ENCODE assay signal across 11 cellular contexts in the genomic region with DNA sequence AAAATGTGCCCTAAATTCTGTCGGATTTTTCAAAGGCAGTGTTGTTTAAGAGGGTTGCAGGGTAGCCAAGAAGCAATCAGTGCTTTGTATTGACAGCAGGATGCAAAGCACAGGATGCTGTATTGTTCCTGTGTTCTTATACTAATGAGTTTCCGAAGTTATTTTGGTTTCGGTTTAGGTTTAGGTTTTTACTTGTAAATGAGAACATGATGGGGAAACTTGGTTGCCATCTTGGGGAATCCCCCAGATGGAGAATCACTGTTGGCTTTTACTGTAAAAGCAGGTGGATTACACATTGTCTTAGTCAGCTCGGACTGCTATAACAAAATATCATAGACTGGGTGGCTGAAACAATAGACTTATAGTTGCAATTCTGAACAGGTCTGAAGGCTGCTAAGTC.
A peak's percentile ranks its signal among the peaks of the same experiment; 100 is the strongest.
DNase-seq lines count a peak whose midpoint lies in the region; ATAC-seq and TF ChIP-seq lines count a peak whose summit lies in the region.
"Had no signal": no experiment of that assay in that cellular context is flagged by ENCODE, and none has a peak within 500 bp of the region (broad histone marks: within the 10 kb centered on the region; RNA-seq: fewer than 3 reads in every experiment).

No MANE protein-coding gene starts in this region.

- POLR2A ChIA-PET in OCI-LY7 (lab: Charles Lee), result no interaction called here

- no peaks in the 10 kb centered on the region for H3K9me3 ChIP-seq in OCI-LY7 (ENCODE audit: low read length)

- H3K27ac Mint-ChIP-seq in activated T-helper 2 cell treated with anti-CD3 and anti-CD28 coated beads, Interferon-gamma antibody, Interleukin-2, Interleukin-4, amounts not matched to agents 10 μg/mL and 5 μg/mL and 100 μg/mL, durations not matched to agents 14 hours and 24 hours and 36 hours, result no peak overlapping the region

- no peak overlapping the region for H2AFZ ChIP-seq in OCI-LY7 (ENCODE audit: low read length)
- H2AFZ ChIP-seq: hepatocyte had no signal

- H3K4me1 ChIP-seq in OCI-LY7 (ENCODE audit: insufficient read depth, low read length, poor library complexity, severe bottlenecking) (no peaks in the 10 kb centered on the region), foreskin keratinocyte (peaks cover 8% of the 10 kb centered on the region)

- no peaks in the 10 kb centered on the region for H3K4me1 Mint-ChIP-seq in activated T-helper 2 cell treated with anti-CD3 and anti-CD28 coated beads, Interferon-gamma antibody, Interleukin-2, Interleukin-4, amounts not matched to agents 10 μg/mL and 5 μg/mL and 100 μg/mL, durations not matched to agents 14 hours and 24 hours and 36 hours (ENCODE audit: low read depth)
- H3K4me1 Mint-ChIP-seq: neural crest cell had no signal

- H3K27me3 ChIP-seq in foreskin keratinocyte, result no peaks in the 10 kb centered on the region
- H3K27me3 ChIP-seq: hepatocyte had no signal

- H3K9me2 ChIP-seq in OCI-LY7 (ENCODE audit: insufficient read depth, low read length), result no peaks in the 10 kb centered on the region

- no peaks in the 10 kb centered on the region for H4K20me1 ChIP-seq in OCI-LY7 (ENCODE audit: insufficient read depth, low read length)

- H3K79me2 ChIP-seq in OCI-LY7 (ENCODE audit: insufficient read depth, low read depth, low read length), result no peaks in the 10 kb centered on the region
- H3K79me2 ChIP-seq: hepatocyte had no signal

- no peak overlapping the region for H3K4me3 ChIP-seq in OCI-LY7 (ENCODE audit: low read depth, low read length, poor library complexity, severe bottlenecking)
- H3K4me3 ChIP-seq: hepatocyte had no signal

- no peak for TF ChIP-seq CTCF in OCI-LY7 (conservative IDR thresholded peaks at IDR 0.05; ENCODE audit: low read length)
- no peak for TF ChIP-seq CTCF in foreskin keratinocyte (conservative IDR thresholded peaks at IDR 0.05)

- ATAC-seq in GM18508 (IDR thresholded peaks at IDR 0.05; ENCODE audit: insufficient read depth, unreplicated experiment), result peak; percentile 94
- ATAC-seq in GM19452 (IDR thresholded peaks at IDR 0.05; ENCODE audit: unreplicated experiment), result peak; percentile 89
- ATAC-seq in HG02973 (IDR thresholded peaks at IDR 0.05; ENCODE audit: unreplicated experiment), result peak; percentile 85
- ATAC-seq in foreskin keratinocyte, result no peak

- CTCF ChIA-PET in OCI-LY7 (lab: Charles Lee; ENCODE audit: unreplicated experiment), result no interaction called here

- intact Hi-C loops in OCI-LY7 (cut with micrococcal nuclease; ENCODE audit: unreplicated experiment), result no loop called here
- intact Hi-C loops in activated T-helper 2 cell treated with anti-CD3 and anti-CD28 coated beads, Interferon-gamma antibody, Interleukin-2, Interleukin-4, amounts not matched to agents 10 μg/mL and 5 μg/mL and 100 μg/mL, durations not matched to agents 14 hours and 24 hours and 36 hours (cut with micrococcal nuclease), result no loop called here

- no peaks in the 10 kb centered on the region for H3K36me3 Mint-ChIP-seq in activated T-helper 2 cell treated with anti-CD3 and anti-CD28 coated beads, Interferon-gamma antibody, Interleukin-2, Interleukin-4, amounts not matched to agents 10 μg/mL and 5 μg/mL and 100 μg/mL, durations not matched to agents 14 hours and 24 hours and 36 hours (ENCODE audit: low read depth)

- DNase-seq in OCI-LY7 (ENCODE audit: low spot score) (no peak), cortex of kidney (lab: John Stamatoyannopoulos, UW) (no peak), NCI-H1436 treated with DMSO at 0.1 percent for 48 hours (lab: John Stamatoyannopoulos, UW) (no peak), foreskin keratinocyte (no peak)
- DNase-seq in activated T-helper 2 cell treated with anti-CD3 and anti-CD28 coated beads, Interferon-gamma antibody, Interleukin-2, Interleukin-4, amounts not matched to agents 10 μg/mL and 5 μg/mL and 100 μg/mL, durations not matched to agents 14 hours and 24 hours and 36 hours (ENCODE audit: low spot score), result no peak
- DNase-seq: NCI-H1048 had no signal

- no peak overlapping the region for H3K27ac ChIP-seq in OCI-LY7 (ENCODE audit: low read depth, low read length, poor library complexity, severe bottlenecking)
- H3K27ac ChIP-seq in foreskin keratinocyte, result no peak overlapping the region
- H3K27ac ChIP-seq: hepatocyte had no signal

- no TSS peak for BruUV-seq in OCI-LY7 (replicated peaks; lab: Mats Ljungman, UMichigan)

- H3K9me3 Mint-ChIP-seq in activated T-helper 2 cell treated with anti-CD3 and anti-CD28 coated beads, Interferon-gamma antibody, Interleukin-2, Interleukin-4, amounts not matched to agents 10 μg/mL and 5 μg/mL and 100 μg/mL, durations not matched to agents 14 hours and 24 hours and 36 hours, result no peaks in the 10 kb centered on the region

- no peaks in the 10 kb centered on the region for H3K36me3 ChIP-seq in OCI-LY7 (ENCODE audit: insufficient read depth, low read length)

- H3K27me3 Mint-ChIP-seq in activated T-helper 2 cell treated with anti-CD3 and anti-CD28 coated beads, Interferon-gamma antibody, Interleukin-2, Interleukin-4, amounts not matched to agents 10 μg/mL and 5 μg/mL and 100 μg/mL, durations not matched to agents 14 hours and 24 hours and 36 hours (ENCODE audit: low read depth), result no peaks in the 10 kb centered on the region

- no peak overlapping the region for H3K4me3 Mint-ChIP-seq in activated T-helper 2 cell treated with anti-CD3 and anti-CD28 coated beads, Interferon-gamma antibody, Interleukin-2, Interleukin-4, amounts not matched to agents 10 μg/mL and 5 μg/mL and 100 μg/mL, durations not matched to agents 14 hours and 24 hours and 36 hours (ENCODE audit: low read depth)
- H3K4me3 Mint-ChIP-seq: neural crest cell had no signal

- H3K4me2 ChIP-seq in OCI-LY7 (ENCODE audit: low read length), result 0 out of 2 replicates have a peak overlapping the region, but pooled peaks have one; percentile 20
- H3K4me2 ChIP-seq: hepatocyte had no signal
